In genomic region chr4:46219872-46220271, GRCh38 we compare ENCODE assay signal across 27 cellular contexts.
"Had no signal": no experiment of that assay in that cellular context is flagged by ENCODE, and none has a peak within 500 bp of the region (broad histone marks: within the 10 kb centered on the region; RNA-seq: fewer than 3 reads in every experiment).

No MANE protein-coding gene starts in this region.

- H3K27ac ChIP-seq: stomach, suprapubic skin, testis, thoracic aorta, thyroid gland, tibial artery, tibial nerve, transverse colon, upper lobe of left lung, upper lobe of right lung, uterus, vagina had no signal

- H3K9me3 ChIP-seq: suprapubic skin, testis, thoracic aorta, thyroid gland, transverse colon, upper lobe of right lung, uterus, vagina had no signal

- DNase-seq: stimulated activated CD4-positive, alpha-beta T cell treated with anti-CD3 and anti-CD28 coated beads, Interleukin-2, amount 100 ng/mL, for 48 hours; stimulated activated CD4-positive, alpha-beta T cell treated with anti-CD3 and anti-CD28 coated beads, Interleukin-4, amount 100 ng/mL, for 1 hour; stimulated activated CD4-positive, alpha-beta T cell treated with anti-CD3 and anti-CD28 coated beads, Interleukin-4, amount 100 ng/mL, for 24 hours; stimulated activated CD4-positive, alpha-beta T cell treated with anti-CD3 and anti-CD28 coated beads, Interleukin-4, amount 100 ng/mL, for 4 hours; stimulated activated CD8-positive, alpha-beta memory T cell treated with anti-CD3 and anti-CD28 coated beads, Interleukin-4, amount 100 ng/mL, for 48 hours; stimulated activated naive B cell treated with anti-CD40 and anti-IgM and Interleukin-4, amounts not matched to agents 10 μg/mL and 1 μg/mL and 100 μg/mL, for 72 hours; stimulated activated naive CD4-positive, alpha-beta T cell; stimulated activated naive CD4-positive, alpha-beta T cell treated with Interleukin-2 at 50 U/mL for 16 hours; stimulated activated naive CD8-positive, alpha-beta T cell treated with anti-CD3 and anti-CD28 coated beads, Interleukin-15, amount 100 ng/mL, for 72 hours; stimulated activated naive CD8-positive, alpha-beta T cell treated with anti-CD3 and anti-CD28 coated beads, Interleukin-15, Interleukin-2, amounts not matched to agents 100 U/mL and 50 U/mL, for 24 hours; stomach; substantia nigra; testis; thyroid gland; tibial artery; transverse colon; trophoblast cell; upper lobe of left lung; upper lobe of right lung; uterus had no signal

- ATAC-seq: stimulated activated effector memory CD8-positive, alpha-beta T cell treated with anti-CD3 and anti-CD28 coated beads, Interleukin-12 subunit alpha, Interleukin-12 subunit beta, amount 100 ng/mL, for 72 hours; stimulated activated memory B cell treated with anti-CD40 and anti-IgM and Interleukin-4, amounts not matched to agents 10 μg/mL and 1 μg/mL and 100 μg/mL, for 72 hours; stimulated activated naive B cell treated with anti-CD40 and anti-IgM and Interleukin-4, amounts not matched to agents 10 μg/mL and 1 μg/mL and 100 μg/mL, for 72 hours; stimulated activated naive CD8-positive, alpha-beta T cell treated with anti-CD3 and anti-CD28 coated beads, Interleukin-15, amount 100 ng/mL, for 72 hours; stimulated activated naive CD8-positive, alpha-beta T cell treated with anti-CD3 and anti-CD28 coated beads, Interleukin-15, Interleukin-2, amounts not matched to agents 100 U/mL and 50 U/mL, for 24 hours; upper lobe of right lung had no signal

- H3K4me1 ChIP-seq: stomach, suprapubic skin, testis, thyroid gland, tibial artery, tibial nerve, transverse colon, upper lobe of left lung, upper lobe of right lung, uterus, vagina had no signal

- H3K4me3 ChIP-seq: stomach, suprapubic skin, testis, thoracic aorta, thyroid gland, tibial artery, tibial nerve, transverse colon, upper lobe of left lung, upper lobe of right lung, uterus, vagina had no signal

- FAIRE-seq: urothelium cell line had no signal

- H3K27me3 ChIP-seq: stomach, suprapubic skin, testis, thyroid gland, tibial artery, tibial nerve, transverse colon, upper lobe of left lung, upper lobe of right lung, uterus, vagina had no signal

- H3K36me3 ChIP-seq: stomach, suprapubic skin, thoracic aorta, thyroid gland, tibial artery, tibial nerve, transverse colon, upper lobe of left lung, upper lobe of right lung, uterus, vagina had no signal
